8 cellular contexts compared by ENCODE assay signal in genomic region chr10:109883859-109884771, GRCh38. TPM values are rescaled to one million over a fixed set of nuclear protein-coding genes. Genes with fewer than 3 reads are reported as not detected.
A peak's percentile ranks its signal among the peaks of the same experiment; 100 is the strongest.
DNase-seq lines count a peak whose midpoint lies in the region; ATAC-seq, FAIRE-seq and TF ChIP-seq lines count a peak whose summit lies in the region.

No MANE protein-coding gene starts in this region.

- H3K4me1 ChIP-seq in HepG2 (ENCODE audit: insufficient read depth, low read length), result peaks cover 7% of the 10 kb centered on the region; the same call in 1 of the 2 replicates

- H3K9me3 ChIP-seq in HepG2 (ENCODE audit: low read length), result no peaks in the 10 kb centered on the region

- H3K4me3 ChIP-seq in HepG2 (replicated peaks in 1 of 3; ENCODE audit: insufficient read depth in 1 of 3, low read depth in 2 of 3, low read length in 3 of 3), result no peak overlapping the region

- no peaks in the 10 kb centered on the region for H3K27me3 ChIP-seq in HepG2 (ENCODE audit: control insufficient read depth in 1 of 2, insufficient read depth in 2 of 2, low read length in 2 of 2)

- H3K9ac ChIP-seq in HepG2 (ENCODE audit: insufficient read depth, low read depth, low read length), result no peak overlapping the region

- TF ChIP-seq POLR2A in HepG2 (IDR thresholded peaks at IDR 0.05; ENCODE audit: insufficient read depth in 1 of 2, low read depth in 2 of 2, low read length in 2 of 2), result no peak

- no TSS peak for BruUV-seq in HepG2 (replicated peaks; lab: Mats Ljungman, UMichigan)

- TF ChIP-seq CTCF in HepG2 (CRISPR knock-in tag; IDR thresholded peaks at IDR 0.05), result peak; percentile 93

- 56% methylated on average over 11 of the region's 17 CpGs for WGBS in HepG2 (ENCODE audit: low lambda C conversion rate)

- DNase-seq in AG08396 (ENCODE audit: low spot score), result peak; percentile 86
- peak; percentile 60 for DNase-seq in NCI-H446 treated with DMSO at 0.1 percent for 48 hours (lab: John Stamatoyannopoulos, UW)
- DNase-seq in activated CD4-positive, alpha-beta T cell treated with anti-CD3 and anti-CD28 coated beads for 4 hours, result peak; percentile 56 to 63
- peak; percentile 83 for DNase-seq in dedifferentiated amniotic fluid mesenchymal stem cell (ENCODE audit: extremely low spot score)
- DNase-seq in HepG2 (ENCODE audit: low spot score), result peak; percentile 81
- DNase-seq in stimulated activated CD4-positive, alpha-beta T cell treated with anti-CD3 and anti-CD28 coated beads, Interleukin-4, amount 100 ng/mL, for 24 hours, result peak; percentile 71

- POLR2A ChIA-PET in HepG2 (lab: Yijun Ruan, JAX), result interaction anchor here (1.1 to 1.8 kb wide), 2 partner anchors 93 to 124 kb away, joined by 4 to 9 read pairs; partner anchors contain the start of gene ADD3

- no peak overlapping the region for H3K27ac ChIP-seq in HepG2 (ENCODE audit: extremely low read length, insufficient read depth, low read length)

- intact Hi-C loops in HepG2 (cut with micrococcal nuclease; ENCODE audit: unreplicated experiment), result loop anchor here (1.0 to 2.0 kb wide), 5 partner anchors 73 to 253 kb away; partner anchors contain the start of gene ADD3

- peak; percentile 91 for FAIRE-seq in HepG2 (lab: Jason Lieb, UNC)

- no peaks in the 10 kb centered on the region for H4K20me1 ChIP-seq in HepG2 (ENCODE audit: insufficient read depth, low read length)

- no peak for TF ChIP-seq EP300 in HepG2 (IDR thresholded peaks at IDR 0.05; ENCODE audit: low read depth in 2 of 2, low read length in 2 of 2)
- TF ChIP-seq EP300 in HepG2 (CRISPR knock-in tag; IDR thresholded peaks at IDR 0.05; ENCODE audit: borderline replicate concordance), result no peak

- CTCF ChIA-PET in HepG2 (lab: Yijun Ruan, JAX; ENCODE audit: low intra/inter-chr PET ratio, low total read pairs), result interaction anchor here (0.9 to 2.1 kb wide), 4 partner anchors 72 to 253 kb away, joined by 3 to 8 read pairs (median 4); no protein-coding TSS in a partner anchor

- TF ChIP-seq RAD21 in HepG2 (CRISPR knock-in tag; IDR thresholded peaks at IDR 0.05), result peak; percentile 95

- in situ Hi-C loops in HepG2 (cut with HindIII; ENCODE audit: extremely low pct_ligation_motif_present, low pct_unique_long_range_greater_than_20kb), result loop anchor here (10.0 to 25.0 kb wide), 2 partner anchors 128 to 251 kb away; partner anchors contain the start of gene ADD3

- peaks cover 21 to 47% of the 10 kb centered on the region in 2 experiments for H3K36me3 ChIP-seq in HepG2 (replicated peaks in 1 of 2; ENCODE audit: control insufficient read depth in 1 of 2, insufficient read depth in 2 of 2, low read length in 2 of 2)

- ATAC-seq in GM18868 (IDR thresholded peaks at IDR 0.05; ENCODE audit: unreplicated experiment) (peak; percentile 60), HG03175 (IDR thresholded peaks at IDR 0.05; ENCODE audit: unreplicated experiment) (peak; percentile 84), HepG2 (peak; percentile 93)

- no peak overlapping the region for H2AFZ ChIP-seq in HepG2 (ENCODE audit: low read length)

- H3K4me2 ChIP-seq in HepG2 (ENCODE audit: low read depth, low read length), result no peak overlapping the region

- no peaks in the 10 kb centered on the region for H3K79me2 ChIP-seq in HepG2 (ENCODE audit: insufficient read depth, low read length)

TF ChIP-seq in HepG2, 621 proteins besides CTCF, POLR2A, EP300 and RAD21 (continues in another document):
- TF ChIP-seq USF2 (IDR thresholded peaks at IDR 0.05; ENCODE audit: low read depth, low read length) (peak; percentile 48), USF2 (CRISPR knock-in tag; IDR thresholded peaks at IDR 0.05; ENCODE audit: borderline replicate concordance) (no peak), ZMAT3 (CRISPR knock-in tag; conservative IDR thresholded peaks at IDR 0.05) (no peak), NR0B2 (CRISPR knock-in tag; IDR thresholded peaks at IDR 0.05) (no peak), ZNF709 (CRISPR knock-in tag; IDR thresholded peaks at IDR 0.05) (no peak), SIX4 (CRISPR knock-in tag; IDR thresholded peaks at IDR 0.05) (no peak), ZEB1 (IDR thresholded peaks at IDR 0.05; ENCODE audit: insufficient replicate concordance, low read depth) (no peak), ARID5B (CRISPR knock-in tag; IDR thresholded peaks at IDR 0.05) (0 out of 2 replicates have a peak, but pooled peaks have one; percentile 8), SUZ12 (IDR thresholded peaks at IDR 0.05; ENCODE audit: low read depth, low read length) (no peak), CHCHD3 (CRISPR knock-in tag; IDR thresholded peaks at IDR 0.05) (no peak), HOXA5 (CRISPR knock-in tag; IDR thresholded peaks at IDR 0.05) (no peak), TBL1XR1 (IDR thresholded peaks at IDR 0.05; ENCODE audit: borderline replicate concordance, low read length, partially characterized antibody) (peak; percentile 34)

RNA-seq across cellular contexts. Expression of gene XPNPEP1, which starts 39.2 kb away (rescaled TPM):
- 28.4 and 30.3 TPM in 2 replicates for total RNA-seq in HepG2 (2016; rRNA removed; fragmentation: Illumina TruSeq; extraction: Trizol)
- total RNA-seq in HepG2 (2016; cell fraction: cytosol; rRNA removed; fragmentation: Illumina TruSeq; extraction: Trizol; ENCODE audit: low read depth), result 4.1 and 5.8 TPM in 2 replicates
- total RNA-seq in HepG2 (2016; cell fraction: insoluble cytoplasmic fraction; rRNA removed; fragmentation: Illumina TruSeq; extraction: Trizol), result 29.5 and 30.7 TPM in 2 replicates
- 12.3 and 13.8 TPM in 2 replicates for total RNA-seq in HepG2 (2016; cell fraction: membrane; rRNA removed; fragmentation: Illumina TruSeq; extraction: Trizol)
- 39.8 and 40.1 TPM in 2 replicates for total RNA-seq in HepG2 (2016; cell fraction: nucleus; rRNA removed; fragmentation: Illumina TruSeq; extraction: Trizol)
- 55.5 and 76.1 TPM in 2 replicates for polyA plus RNA-seq in HepG2 (2011; rRNA removed)
- 65.7 and 89.1 TPM in 2 replicates for polyA plus RNA-seq in HepG2 (2011; cell fraction: cytosol; rRNA removed)
- polyA plus RNA-seq in HepG2 (2011; cell fraction: nucleus; rRNA removed), result 262 and 282 TPM in 2 replicates
- polyA plus RNA-seq in HepG2 (2012), result 18.0 and 24.0 TPM in 2 replicates
- polyA plus RNA-seq in HepG2 (2016; cell fraction: cytosol; fragmentation: Illumina TruSeq; extraction: Trizol; ENCODE audit: low read depth), result 2.7 and 2.8 TPM in 2 replicates
- 25.0 and 28.1 TPM in 2 replicates for polyA plus RNA-seq in HepG2 (2016; cell fraction: insoluble cytoplasmic fraction; fragmentation: Illumina TruSeq; extraction: Trizol; ENCODE audit: low read depth)
- polyA plus RNA-seq in HepG2 (2016; cell fraction: membrane; fragmentation: Illumina TruSeq; extraction: Trizol; ENCODE audit: low read depth), result 6.2 and 7.9 TPM in 2 replicates
- polyA plus RNA-seq in HepG2 (2016; cell fraction: nucleus; fragmentation: Illumina TruSeq; extraction: Trizol; ENCODE audit: insufficient read depth, low read depth), result 37.8 and 41.4 TPM in 2 replicates
- 225 and 394 TPM in 2 replicates for polyA minus RNA-seq in HepG2 (2011; rRNA and poly(A)+ RNA removed; ENCODE audit: low replicate concordance)
- 40.2 and 54.6 TPM in 2 replicates for polyA minus RNA-seq in HepG2 (2011; cell fraction: cytosol; rRNA and poly(A)+ RNA removed)
- 110 and 137 TPM in 2 replicates for polyA minus RNA-seq in HepG2 (2011; cell fraction: nucleus; rRNA and poly(A)+ RNA removed)
